In genomic region chr19:10835754-10836477, GRCh38 we compare ENCODE assay signal across 1 cellular context.
A peak's percentile ranks its signal among the peaks of the same experiment; 100 is the strongest.
TF ChIP-seq lines count a peak whose summit lies in the region.

Gene TMED1, minus strand, starts transcription at chr19:10836212. Its CDS starts 21 bp downstream, at chr19:10836191.

TF ChIP-seq in HepG2, 621 proteins besides CTCF, POLR2A, EP300 and RAD21 (continued from another document and continues in another):
- peak; percentile 93 for TF ChIP-seq ZFX (CRISPR knock-in tag; IDR thresholded peaks at IDR 0.05; ENCODE audit: low read depth)
- no peak for TF ChIP-seq ZNF790 (CRISPR knock-in tag; IDR thresholded peaks at IDR 0.05; ENCODE audit: borderline replicate concordance)
- TF ChIP-seq MEF2D (CRISPR knock-in tag; IDR thresholded peaks at IDR 0.05): no peak
- TF ChIP-seq FOSL2 (CRISPR knock-in tag; IDR thresholded peaks at IDR 0.05): peak; percentile 47
- TF ChIP-seq PLRG1 (conservative IDR thresholded peaks at IDR 0.05): no peak
- TF ChIP-seq SALL2 (CRISPR knock-in tag; IDR thresholded peaks at IDR 0.05): peak; percentile 47; the same call in 1 of the 2 replicates
- TF ChIP-seq HOXD1 (CRISPR knock-in tag; IDR thresholded peaks at IDR 0.05): 0 out of 2 replicates have a peak, but pooled peaks have one; percentile 39
- TF ChIP-seq ZNF781 (CRISPR knock-in tag; IDR thresholded peaks at IDR 0.05; ENCODE audit: borderline replicate concordance, not compliant biosample characterization): no peak
- no peak for TF ChIP-seq FOXO1 (CRISPR knock-in tag; IDR thresholded peaks at IDR 0.05)
- peak; percentile 33; the same call in 1 of the 2 replicates for TF ChIP-seq ELF3 (CRISPR knock-in tag; IDR thresholded peaks at IDR 0.05)
- TF ChIP-seq TEAD2 (CRISPR knock-in tag; IDR thresholded peaks at IDR 0.05): no peak
- no peak; the same call in 1 of the 2 replicates for TF ChIP-seq GATA4 (IDR thresholded peaks at IDR 0.05; ENCODE audit: borderline replicate concordance, low read depth)
- TF ChIP-seq ZNF33B (CRISPR knock-in tag; IDR thresholded peaks at IDR 0.05): no peak
- TF ChIP-seq ZNF709 (CRISPR knock-in tag; IDR thresholded peaks at IDR 0.05): 0 out of 2 replicates have a peak, but pooled peaks have one; percentile 76
- TF ChIP-seq STAG1 (CRISPR knock-in tag; IDR thresholded peaks at IDR 0.05): peak; percentile 49
- TF ChIP-seq ZBTB46 (CRISPR knock-in tag; IDR thresholded peaks at IDR 0.05; ENCODE audit: borderline replicate concordance): peak; percentile 88; the same call in 1 of the 2 replicates
- 0 out of 2 replicates have a peak, but pooled peaks have one; percentile 15 for TF ChIP-seq ZNF607 (CRISPR knock-in tag; IDR thresholded peaks at IDR 0.05; ENCODE audit: borderline replicate concordance)
- TF ChIP-seq ZNF609 (CRISPR knock-in tag; IDR thresholded peaks at IDR 0.05; ENCODE audit: borderline replicate concordance): peak; percentile 71
- no peak for TF ChIP-seq ZNF3 (CRISPR knock-in tag; IDR thresholded peaks at IDR 0.05)
- TF ChIP-seq ARID5B (CRISPR knock-in tag; IDR thresholded peaks at IDR 0.05): peak; percentile 48
- no peak for TF ChIP-seq ZNF275 (CRISPR knock-in tag; IDR thresholded peaks at IDR 0.05; ENCODE audit: borderline replicate concordance)
- TF ChIP-seq ZNF572 (CRISPR knock-in tag; IDR thresholded peaks at IDR 0.05): no peak
- no peak for TF ChIP-seq GLI4 (CRISPR knock-in tag; IDR thresholded peaks at IDR 0.05; ENCODE audit: borderline replicate concordance)
- TF ChIP-seq SMC3 (IDR thresholded peaks at IDR 0.05; ENCODE audit: low read length): no peak
- TF ChIP-seq ZNF552 (CRISPR knock-in tag; IDR thresholded peaks at IDR 0.05; ENCODE audit: borderline replicate concordance): no peak
- no peak for TF ChIP-seq THAP7 (CRISPR knock-in tag; IDR thresholded peaks at IDR 0.05)
- no peak for TF ChIP-seq NFRKB (IDR thresholded peaks at IDR 0.05)
- TF ChIP-seq GMEB2 (CRISPR knock-in tag; IDR thresholded peaks at IDR 0.05; ENCODE audit: low read depth): peak; percentile 16; the same call in 1 of the 2 replicates
- TF ChIP-seq GFI1 (CRISPR knock-in tag; IDR thresholded peaks at IDR 0.05; ENCODE audit: borderline replicate concordance): 0 out of 2 replicates have a peak, but pooled peaks have one; percentile 48
- peak; percentile 49 for TF ChIP-seq MTERF4 (CRISPR knock-in tag; IDR thresholded peaks at IDR 0.05)
- TF ChIP-seq ZNF17 (CRISPR knock-in tag; IDR thresholded peaks at IDR 0.05): no peak
- TF ChIP-seq ZBTB20 (CRISPR knock-in tag; IDR thresholded peaks at IDR 0.05; ENCODE audit: borderline replicate concordance, low read depth): no peak
- no peak for TF ChIP-seq ZNF639 (CRISPR knock-in tag; conservative IDR thresholded peaks at IDR 0.05)
- TF ChIP-seq ATF7 (IDR thresholded peaks at IDR 0.05): no peak
- TF ChIP-seq ATF7 (CRISPR knock-in tag; IDR thresholded peaks at IDR 0.05): peak; percentile 54
- TF ChIP-seq FOXA1 (IDR thresholded peaks at IDR 0.05): no peak
- TF ChIP-seq FOXA1 (CRISPR knock-in tag; IDR thresholded peaks at IDR 0.05): 0 out of 2 replicates have a peak, but pooled peaks have one; percentile 33
- TF ChIP-seq KAT8 (CRISPR knock-in tag; IDR thresholded peaks at IDR 0.05): no peak
- TF ChIP-seq GPBP1L1 (CRISPR knock-in tag; IDR thresholded peaks at IDR 0.05): no peak
- TF ChIP-seq ZXDC (CRISPR knock-in tag; IDR thresholded peaks at IDR 0.05): no peak
